9 cellular contexts compared by ENCODE assay signal in genomic region chr6:148677594-148678476, GRCh38.
A peak's percentile ranks its signal among the peaks of the same experiment; 100 is the strongest.
DNase-seq lines count a peak whose midpoint lies in the region; ATAC-seq lines count a peak whose summit lies in the region.
"Had no signal": no experiment of that assay in that cellular context is flagged by ENCODE, and none has a peak within 500 bp of the region (broad histone marks: within the 10 kb centered on the region; RNA-seq: fewer than 3 reads in every experiment).

No MANE protein-coding gene starts in this region.

- ATAC-seq in GM18909 (IDR thresholded peaks at IDR 0.05; ENCODE audit: poor library complexity, unreplicated experiment) (peak; percentile 93), HG02642 (IDR thresholded peaks at IDR 0.05; ENCODE audit: poor library complexity, unreplicated experiment) (peak; percentile 81), HG03565 (IDR thresholded peaks at IDR 0.05; ENCODE audit: unreplicated experiment) (peak; percentile 86), aorta (ENCODE audit: low FRiP score) (no peak)

- no peaks in the 10 kb centered on the region for H3K36me3 ChIP-seq in aorta (ENCODE audit: control insufficient read depth in 1 of 2, insufficient read depth in 2 of 2, low read length in 1 of 2)
- H3K36me3 ChIP-seq: ovary had no signal

- WGBS in aorta, 2 donors: 79 to 84% methylated on average over 8 of the region's 8 CpGs

- H3K9me3 ChIP-seq in aorta (ENCODE audit: control insufficient read depth, low read length): peaks cover 2% of the 10 kb centered on the region
- H3K9me3 ChIP-seq: ovary had no signal

- no peak overlapping the region for H3K4me3 ChIP-seq in aorta (ENCODE audit: low read length in 2 of 2)
- H3K4me3 ChIP-seq: ovary had no signal

- H3K27me3 ChIP-seq in aorta (ENCODE audit: control insufficient read depth in 1 of 2, insufficient read depth in 2 of 2, low read length in 1 of 2): no peaks in the 10 kb centered on the region
- H3K27me3 ChIP-seq: ovary had no signal

- no peak overlapping the region for H3K27ac ChIP-seq in aorta (ENCODE audit: low read depth in 1 of 2, low read length in 2 of 2)
- H3K27ac ChIP-seq: ovary had no signal

- intact Hi-C loops in aorta (cut with DNase I): no loop called here

- no peaks in the 10 kb centered on the region for H3K4me1 ChIP-seq in aorta (ENCODE audit: control insufficient read depth in 1 of 2, insufficient read depth in 2 of 2, low read length in 2 of 2)

- DNase-seq in medulla oblongata (ENCODE audit: extremely low spot score) (peak; percentile 10), T-helper 9 cell (no peak), NCI-H2107 treated with DMSO at 0.1 percent for 48 hours (lab: John Stamatoyannopoulos, UW; ENCODE audit: unreplicated experiment) (no peak), aorta (no peak)
- no peak for DNase-seq in activated effector memory CD4-positive, alpha-beta T cell treated with Interleukin-2 at 50 U/mL for 16 hours
- DNase-seq: ovary had no signal
